15 cellular contexts compared by ENCODE assay signal in the genomic region with DNA sequence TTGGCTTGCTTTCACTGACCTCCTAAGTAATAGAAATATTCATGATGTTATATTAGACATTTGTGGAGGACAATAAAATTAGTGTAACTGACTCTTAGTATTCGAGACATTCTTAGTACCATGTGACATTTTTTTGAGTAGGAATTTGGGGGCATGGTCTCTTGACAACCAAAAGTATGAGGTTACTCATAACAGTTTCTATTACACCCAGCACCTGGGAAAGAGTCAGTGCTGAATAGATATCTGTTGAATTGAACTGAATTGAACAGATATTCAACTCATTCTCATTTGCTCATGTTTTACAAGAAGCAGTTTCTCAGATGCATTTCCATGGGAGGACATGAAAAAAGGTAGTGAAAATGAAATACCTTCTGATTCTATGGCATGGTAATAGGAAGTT.
DNase-seq lines count a peak whose midpoint lies in the region; ATAC-seq, FAIRE-seq and TF ChIP-seq lines count a peak whose summit lies in the region.
"Had no signal": no experiment of that assay in that cellular context is flagged by ENCODE, and none has a peak within 500 bp of the region (broad histone marks: within the 10 kb centered on the region; RNA-seq: fewer than 3 reads in every experiment).

No MANE protein-coding gene starts in this region.

- H3K4me1 ChIP-seq in GM12878 (ENCODE audit: control insufficient read depth, insufficient read depth, low read length) (peaks cover 3% of the 10 kb centered on the region; the same call in 1 of the 2 replicates), HepG2 (ENCODE audit: insufficient read depth, low read length) (peaks cover 76% of the 10 kb centered on the region)

- no peaks in the 10 kb centered on the region for H3K27me3 Mint-ChIP-seq in T-helper 17 cell
- no peaks in the 10 kb centered on the region for H3K27me3 Mint-ChIP-seq in activated T-cell treated with anti-CD3 and anti-CD28 coated beads, Interleukin-2, amount 50 U/mL, for 4 hours (ENCODE audit: low read depth)
- H3K27me3 Mint-ChIP-seq: activated CD4-positive, alpha-beta memory T cell treated with anti-CD3 and anti-CD28 coated beads, Interleukin-2, amount 10 ng/mL, durations not matched to agents 7 days and 5 days; T-cell had no signal

- RAD21 ChIA-PET in GM12878 (lab: Charles Lee; ENCODE audit: unreplicated experiment): interaction anchor here (1.1 to 1.4 kb wide), 3 partner anchors 23 to 35 kb away, joined by 3 to 4 read pairs (median 3); no protein-coding TSS in a partner anchor

- no peak for TF ChIP-seq RAD21 in GM12878 (IDR thresholded peaks at IDR 0.05; ENCODE audit: insufficient read depth, low read depth, low read length)
- no peak for TF ChIP-seq RAD21 in HepG2 (CRISPR knock-in tag; IDR thresholded peaks at IDR 0.05)

- in situ Hi-C loops in GM12878 (cut with MboI): no loop called here
- in situ Hi-C loops in HepG2 (cut with HindIII; ENCODE audit: extremely low pct_ligation_motif_present, low pct_unique_long_range_greater_than_20kb): no loop called here

- TF ChIP-seq POLR2A in GM12878 (IDR thresholded peaks at IDR 0.05; ENCODE audit: low read depth, low read length) (no peak), HepG2 (IDR thresholded peaks at IDR 0.05; ENCODE audit: insufficient read depth in 1 of 2, low read depth in 2 of 2, low read length in 2 of 2) (no peak)

- H3K79me2 ChIP-seq in GM12878 (ENCODE audit: control insufficient read depth, insufficient read depth, low read length) (no peaks in the 10 kb centered on the region), HepG2 (ENCODE audit: insufficient read depth, low read length) (peaks cover 4% of the 10 kb centered on the region)

- H3K36me3 Mint-ChIP-seq in T-helper 17 cell (ENCODE audit: low read depth): no peaks in the 10 kb centered on the region
- peaks cover 2% of the 10 kb centered on the region for H3K36me3 Mint-ChIP-seq in activated T-cell treated with anti-CD3 and anti-CD28 coated beads, Interleukin-2, amount 50 U/mL, for 4 hours (ENCODE audit: insufficient read depth)
- H3K36me3 Mint-ChIP-seq: natural killer cell had no signal

- ATAC-seq in GM12878: peak; percentile 73
- ATAC-seq in HepG2: no peak
- no peak for ATAC-seq in T-helper 17 cell
- no peak for ATAC-seq in activated T-cell treated with anti-CD3 and anti-CD28 coated beads, Interleukin-2, amount 50 U/mL, for 4 hours
- ATAC-seq: natural killer cell, T-cell had no signal

- H3K4me3 ChIP-seq in AG10803 (ENCODE audit: low read length) (no peak overlapping the region), GM12878 (no peak overlapping the region), HepG2 (replicated peaks in 1 of 3; ENCODE audit: insufficient read depth in 1 of 3, low read depth in 2 of 3, low read length in 3 of 3) (no peak overlapping the region)
- H3K4me3 ChIP-seq: HAP-1 had no signal

- H4K20me1 ChIP-seq in GM12878 (ENCODE audit: control insufficient read depth, insufficient read depth) (no peaks in the 10 kb centered on the region), HepG2 (ENCODE audit: insufficient read depth, low read length) (no peaks in the 10 kb centered on the region)

- H2AFZ ChIP-seq in GM12878 (ENCODE audit: control insufficient read depth, low read depth, low read length) (0 out of 2 replicates have a peak overlapping the region, but pooled peaks have one; percentile 4), HepG2 (ENCODE audit: low read length) (no peak overlapping the region)

- intact Hi-C loops in GM12878 (cut with micrococcal nuclease; ENCODE audit: unreplicated experiment) (no loop called here), HepG2 (cut with micrococcal nuclease; ENCODE audit: unreplicated experiment) (no loop called here)

- POLR2A ChIA-PET in GM12878 (lab: Charles Lee) (interaction anchor here (1.1 kb wide), 1 partner anchor 10 kb away, joined by 3 read pairs; no protein-coding TSS in a partner anchor), HepG2 (lab: Yijun Ruan, JAX) (interaction anchor here (0.8 to 2.1 kb wide), 8 partner anchors 11 to 174 kb away, joined by 3 to 32 read pairs (median 6); no protein-coding TSS in a partner anchor)

- SMC1A ChIA-PET in GM12878 (lab: Charles Lee; ENCODE audit: uncharacterized antibody, unreplicated experiment): interaction anchor here (1.1 to 2.1 kb wide), 5 partner anchors 25 to 202 kb away, joined by 3 to 6 read pairs (median 4); no protein-coding TSS in a partner anchor

- H3K36me3 ChIP-seq in GM12878 (ENCODE audit: control insufficient read depth in 2 of 2, insufficient read depth in 2 of 2, low read length in 1 of 2) (no peaks in the 10 kb centered on the region), HepG2 (replicated peaks in 1 of 2; ENCODE audit: control insufficient read depth in 1 of 2, insufficient read depth in 2 of 2, low read length in 2 of 2) (no peaks in the 10 kb centered on the region)
- H3K36me3 ChIP-seq: HAP-1 had no signal

- DNase-seq in AG10803 (ENCODE audit: low read depth): peak; percentile 30
- peak; percentile 60 for DNase-seq in HS-27A (ENCODE audit: low read depth)
- DNase-seq in GM12878 (ENCODE audit: low read depth, low spot score): no peak
- no peak for DNase-seq in HepG2 (ENCODE audit: low spot score)
- no peak for DNase-seq in T-helper 17 cell
- DNase-seq in NK-92 (lab: John Stamatoyannopoulos, UW; ENCODE audit: unreplicated experiment): no peak
- DNase-seq in NCI-H524 (lab: John Stamatoyannopoulos, UW): no peak
- no peak for DNase-seq in activated T-cell treated with anti-CD3 and anti-CD28 coated beads, Interleukin-2, amount 50 U/mL, for 4 hours
- DNase-seq: activated CD4-positive, alpha-beta memory T cell treated with anti-CD3 and anti-CD28 coated beads, Interleukin-2, amount 10 ng/mL, durations not matched to agents 7 days and 5 days; activated naive CD4-positive, alpha-beta T cell treated with anti-CD3 and anti-CD28 coated beads for 36 hours; natural killer cell; NCI-H187; stimulated activated CD4-positive, alpha-beta T cell treated with anti-CD3 and anti-CD28 coated beads, Interleukin-15, amount 100 ng/mL, for 24 hours; T-cell had no signal

- BruUV-seq in GM12878 (replicated peaks; lab: Mats Ljungman, UMichigan) (no TSS peak), HepG2 (replicated peaks; lab: Mats Ljungman, UMichigan) (TSS peak; percentile 87)

- H3K27ac Mint-ChIP-seq in T-helper 17 cell: no peak overlapping the region
- H3K27ac Mint-ChIP-seq: activated CD4-positive, alpha-beta memory T cell treated with anti-CD3 and anti-CD28 coated beads, Interleukin-2, amount 10 ng/mL, durations not matched to agents 7 days and 5 days; activated naive CD4-positive, alpha-beta T cell treated with anti-CD3 and anti-CD28 coated beads for 36 hours; natural killer cell; T-cell had no signal

- H3K4me1 Mint-ChIP-seq in T-helper 17 cell: no peaks in the 10 kb centered on the region
- H3K4me1 Mint-ChIP-seq in activated T-cell treated with anti-CD3 and anti-CD28 coated beads, Interleukin-2, amount 50 U/mL, for 4 hours (ENCODE audit: low read depth): peaks cover 6% of the 10 kb centered on the region
- H3K4me1 Mint-ChIP-seq: natural killer cell, T-cell had no signal

- CTCF ChIA-PET in GM12878 (lab: Yijun Ruan, JAX) (no interaction called here), HepG2 (lab: Yijun Ruan, JAX; ENCODE audit: low intra/inter-chr PET ratio, low total read pairs) (no interaction called here)

- H3K9me3 Mint-ChIP-seq in activated T-cell treated with anti-CD3 and anti-CD28 coated beads, Interleukin-2, amount 50 U/mL, for 4 hours: no peaks in the 10 kb centered on the region
- H3K9me3 Mint-ChIP-seq: activated CD4-positive, alpha-beta memory T cell treated with anti-CD3 and anti-CD28 coated beads, Interleukin-2, amount 10 ng/mL, durations not matched to agents 7 days and 5 days; activated naive CD4-positive, alpha-beta T cell treated with anti-CD3 and anti-CD28 coated beads for 36 hours; natural killer cell; T-cell had no signal

- H3K9ac ChIP-seq in GM12878 (ENCODE audit: control insufficient read depth, insufficient read depth, low read length): no peak overlapping the region
- H3K9ac ChIP-seq in HepG2 (ENCODE audit: insufficient read depth, low read depth, low read length): peak overlapping the region; percentile 4; the same call in 1 of the 2 replicates

- H3K27ac ChIP-seq in GM12878 (ENCODE audit: control insufficient read depth, insufficient read depth): no peak overlapping the region
- H3K27ac ChIP-seq in HepG2 (ENCODE audit: extremely low read length, insufficient read depth, low read length): peak overlapping the region; percentile 73

- H3K4me3 Mint-ChIP-seq in T-helper 17 cell: no peak overlapping the region
- H3K4me3 Mint-ChIP-seq in activated T-cell treated with anti-CD3 and anti-CD28 coated beads, Interleukin-2, amount 50 U/mL, for 4 hours: no peak overlapping the region
- H3K4me3 Mint-ChIP-seq: activated CD4-positive, alpha-beta memory T cell treated with anti-CD3 and anti-CD28 coated beads, Interleukin-2, amount 10 ng/mL, durations not matched to agents 7 days and 5 days; activated naive CD4-positive, alpha-beta T cell treated with anti-CD3 and anti-CD28 coated beads for 36 hours; natural killer cell; T-cell had no signal

- FAIRE-seq in GM12878 (lab: Jason Lieb, UNC) (no peak), HepG2 (lab: Jason Lieb, UNC) (no peak)

- no peak for TF ChIP-seq CTCF in AG10803 (conservative IDR thresholded peaks at IDR 0.05; ENCODE audit: low read length)
- no peak for TF ChIP-seq CTCF in GM12878 (IDR thresholded peaks at IDR 0.05 in 2 of 3, conservative IDR thresholded peaks at IDR 0.05 in 1 of 3; ENCODE audit: control insufficient read depth in 2 of 3, extremely low read depth in 1 of 3, insufficient read depth in 1 of 3, low read depth in 3 of 3, low read length in 3 of 3)
- no peak for TF ChIP-seq CTCF in HepG2 (CRISPR knock-in tag; IDR thresholded peaks at IDR 0.05)

- H3K4me2 ChIP-seq in GM12878 (ENCODE audit: control insufficient read depth, insufficient read depth) (no peak overlapping the region), HepG2 (ENCODE audit: low read depth, low read length) (0 out of 2 replicates have a peak overlapping the region, but pooled peaks have one; percentile 49)

- H3K27me3 ChIP-seq in GM12878 (replicated peaks in 1 of 2; ENCODE audit: control insufficient read depth in 2 of 2, insufficient read depth in 2 of 2, low read length in 1 of 2): no peaks in the 10 kb centered on the region
- H3K27me3 ChIP-seq in HepG2 (ENCODE audit: control insufficient read depth in 1 of 2, insufficient read depth in 2 of 2, low read length in 2 of 2): no peaks in the 10 kb centered on the region

- H3K9me3 ChIP-seq in GM12878 (replicated peaks; ENCODE audit: control insufficient read depth, insufficient read depth, low read length): no peaks in the 10 kb centered on the region
- no peaks in the 10 kb centered on the region for H3K9me3 ChIP-seq in HepG2 (ENCODE audit: low read length)
- H3K9me3 ChIP-seq in T-helper 17 cell (ENCODE audit: control insufficient read depth, low read length, poor library complexity, severe bottlenecking): no peaks in the 10 kb centered on the region
- H3K9me3 ChIP-seq: HAP-1 had no signal

- WGBS in GM12878 (ENCODE audit: insufficient coverage, insufficient replicate concordance, low lambda C conversion rate, missing lambda C conversion rate): 84% methylated on average over 1 of the region's 1 CpG
- WGBS in HepG2 (ENCODE audit: low lambda C conversion rate): 97% methylated on average over 1 of the region's 1 CpG

- TF ChIP-seq EP300 in GM12878 (IDR thresholded peaks at IDR 0.05; ENCODE audit: borderline replicate concordance in 1 of 2, control insufficient read depth in 1 of 2, low read depth in 2 of 2, low read length in 2 of 2) (no peak), HepG2 (IDR thresholded peaks at IDR 0.05; ENCODE audit: low read depth in 2 of 2, low read length in 2 of 2) (no peak), HepG2 (CRISPR knock-in tag; IDR thresholded peaks at IDR 0.05; ENCODE audit: borderline replicate concordance) (no peak)

Comparison
In these comparisons a context has a peak if more than half of its experiments do, and no peak if none do; other contexts are left out.
1. DNase-seq: peak in AG10803 (single experiment) and HS-27A (single experiment); none in GM12878 (single experiment), HepG2 (single experiment), T-helper 17 cell (0 of 3), NK-92 (single experiment), NCI-H524 (0 of 2) and activated T-cell treated with anti-CD3 and anti-CD28 coated beads, Interleukin-2, amount 50 U/mL, for 4 hours (single experiment).